ENCODE assay signal across 23 cellular contexts in the genomic region with DNA sequence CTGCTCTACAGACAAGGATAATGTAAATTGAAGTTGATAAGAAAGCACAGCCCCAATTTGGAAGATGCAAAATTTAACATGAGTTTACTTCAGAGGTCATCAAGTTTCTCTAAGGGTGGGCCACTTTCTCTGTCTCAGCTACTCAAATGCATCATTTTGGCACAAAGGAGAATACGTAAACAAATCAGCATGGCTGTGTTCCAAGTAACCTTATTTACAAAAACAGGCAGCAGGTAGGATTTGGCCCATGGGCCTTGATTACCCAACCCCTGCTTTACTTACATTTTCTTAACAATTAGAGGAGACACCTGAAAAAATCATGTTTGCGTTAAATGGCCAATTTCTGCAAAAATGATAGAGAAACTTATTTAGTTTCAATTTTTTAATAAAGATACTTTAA.
A peak's percentile ranks its signal among the peaks of the same experiment; 100 is the strongest.
DNase-seq lines count a peak whose midpoint lies in the region; ATAC-seq and TF ChIP-seq lines count a peak whose summit lies in the region.
"Had no signal": no experiment of that assay in that cellular context is flagged by ENCODE, and none has a peak within 500 bp of the region (broad histone marks: within the 10 kb centered on the region; RNA-seq: fewer than 3 reads in every experiment).

No MANE protein-coding gene starts in this region.

- no peak for DNase-seq in cardiac muscle cell (ENCODE audit: low read depth in 1 of 2, low spot score in 1 of 2)
- no peak for DNase-seq in left ventricle myocardium inferior
- DNase-seq in NCI-H1105 treated with DMSO at 0.1 percent for 48 hours (lab: John Stamatoyannopoulos, UW), result peak; percentile 70
- no peak for DNase-seq in HK-2 (ENCODE audit: unreplicated experiment)
- DNase-seq in thyroid gland, result no peak
- DNase-seq: ACHN; Caco-2; CD4-positive, alpha-beta T cell; DMS 273 treated with DMSO at 0.1 percent for 48 hours; DMS79 treated with DMSO at 0.1 percent for 48 hours; H9; HFFc6; IMR-90; NCI-H1436; NCI-H187 treated with DMSO at 0.1 percent for 48 hours; NCI-H774; Peyer's patch; T-cell had no signal

- H3K36me3 ChIP-seq in cardiac muscle cell, result peaks cover 6% of the 10 kb centered on the region
- peaks cover 39% of the 10 kb centered on the region for H3K36me3 ChIP-seq in left ventricle myocardium inferior
- H3K36me3 ChIP-seq in iPS-20b (ENCODE audit: insufficient read depth, low read depth, low read length), result no peaks in the 10 kb centered on the region
- H3K36me3 ChIP-seq in thyroid gland, result no peaks in the 10 kb centered on the region
- H3K36me3 ChIP-seq: Peyer's patch had no signal

- H3K4me1 ChIP-seq in cardiac muscle cell (ENCODE audit: low read depth) (peaks cover 38% of the 10 kb centered on the region), left ventricle myocardium inferior (peaks cover 16% of the 10 kb centered on the region), iPS-20b (ENCODE audit: insufficient read depth, low read length) (peaks cover 14% of the 10 kb centered on the region), thyroid gland (no peaks in the 10 kb centered on the region)
- H3K4me1 ChIP-seq: BLaER1, Caco-2, Peyer's patch had no signal

- H3K27ac ChIP-seq in cardiac muscle cell, result peak overlapping the region; percentile 78
- no peak overlapping the region for H3K27ac ChIP-seq in left ventricle myocardium inferior (replicated peaks)
- H3K27ac ChIP-seq in iPS-20b (ENCODE audit: low read length), result no peak overlapping the region
- H3K27ac ChIP-seq in thyroid gland, result no peak overlapping the region
- H3K27ac ChIP-seq: BLaER1, KMS-11, Peyer's patch had no signal

- no peak for ATAC-seq in SK-N-SH treated with all-trans-retinoic acid at 6 μM for 48 hours
- ATAC-seq: GM12878, T-cell had no signal

- H3K4me3 ChIP-seq in cardiac muscle cell (no peak overlapping the region), left ventricle myocardium inferior (no peak overlapping the region), iPS-20b (ENCODE audit: low read length) (0 out of 2 replicates have a peak overlapping the region, but pooled peaks have one; percentile 14), thyroid gland (replicated peaks in 1 of 3) (no peak overlapping the region)
- H3K4me3 ChIP-seq: BLaER1, GM12878, Peyer's patch had no signal

- intact Hi-C loops in left ventricle myocardium inferior (cut with micrococcal nuclease) (no loop called here), thyroid gland (cut with DNase I) (no loop called here)

- H3K9ac ChIP-seq in iPS-20b (ENCODE audit: low read depth, low read length), result no peak overlapping the region
- H3K9ac ChIP-seq: BLaER1, KMS-11 had no signal

- WGBS in thyroid gland, 2 donors, result 93 to 94% methylated on average over 2 of the region's 2 CpGs

- no peak for TF ChIP-seq CTCF in cardiac muscle cell (IDR thresholded peaks at IDR 0.05; ENCODE audit: low read depth, low read length)
- TF ChIP-seq CTCF in left ventricle myocardium inferior (IDR thresholded peaks at IDR 0.05; ENCODE audit: borderline replicate concordance), result no peak
- no peak for TF ChIP-seq CTCF in thyroid gland (IDR thresholded peaks at IDR 0.05)

- H3K27me3 ChIP-seq in cardiac muscle cell (no peaks in the 10 kb centered on the region), left ventricle myocardium inferior (ENCODE audit: low read depth) (no peaks in the 10 kb centered on the region), iPS-20b (ENCODE audit: insufficient read depth, low read length) (no peaks in the 10 kb centered on the region), thyroid gland (no peaks in the 10 kb centered on the region)
- H3K27me3 ChIP-seq: BLaER1, Peyer's patch had no signal

- H3K9me3 ChIP-seq in cardiac muscle cell (ENCODE audit: low read depth), result no peaks in the 10 kb centered on the region
- H3K9me3 ChIP-seq in left ventricle myocardium inferior (replicated peaks), result no peaks in the 10 kb centered on the region
- H3K9me3 ChIP-seq in iPS-20b (ENCODE audit: insufficient read depth, low read depth, low read length), result no peaks in the 10 kb centered on the region
- no peaks in the 10 kb centered on the region for H3K9me3 ChIP-seq in thyroid gland
- H3K9me3 ChIP-seq: BLaER1, Caco-2, Peyer's patch had no signal

- no peak for TF ChIP-seq POLR2A in thyroid gland (IDR thresholded peaks at IDR 0.05)

TF ChIP-seq in SK-N-SH treated with all-trans-retinoic acid at 6 μM for 48 hours, 23 proteins besides CTCF, POLR2A, EP300 and RAD21:
- TF ChIP-seq, protein P1, sequence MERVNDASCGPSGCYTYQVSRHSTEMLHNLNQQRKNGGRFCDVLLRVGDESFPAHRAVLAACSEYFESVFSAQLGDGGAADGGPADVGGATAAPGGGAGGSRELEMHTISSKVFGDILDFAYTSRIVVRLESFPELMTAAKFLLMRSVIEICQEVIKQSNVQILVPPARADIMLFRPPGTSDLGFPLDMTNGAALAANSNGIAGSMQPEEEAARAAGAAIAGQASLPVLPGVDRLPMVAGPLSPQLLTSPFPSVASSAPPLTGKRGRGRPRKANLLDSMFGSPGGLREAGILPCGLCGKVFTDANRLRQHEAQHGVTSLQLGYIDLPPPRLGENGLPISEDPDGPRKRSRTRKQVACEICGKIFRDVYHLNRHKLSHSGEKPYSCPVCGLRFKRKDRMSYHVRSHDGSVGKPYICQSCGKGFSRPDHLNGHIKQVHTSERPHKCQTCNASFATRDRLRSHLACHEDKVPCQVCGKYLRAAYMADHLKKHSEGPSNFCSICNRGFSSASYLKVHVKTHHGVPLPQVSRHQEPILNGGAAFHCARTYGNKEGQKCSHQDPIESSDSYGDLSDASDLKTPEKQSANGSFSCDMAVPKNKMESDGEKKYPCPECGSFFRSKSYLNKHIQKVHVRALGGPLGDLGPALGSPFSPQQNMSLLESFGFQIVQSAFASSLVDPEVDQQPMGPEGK (CRISPR knock-in tag; IDR thresholded peaks at IDR 0.05; ENCODE audit: borderline replicate concordance), result no peak
- no peak for TF ChIP-seq ZNF565 (CRISPR knock-in tag; conservative IDR thresholded peaks at IDR 0.05; ENCODE audit: low read depth)
- no peak for TF ChIP-seq ZFP30 (CRISPR knock-in tag; IDR thresholded peaks at IDR 0.05)
- no peak for TF ChIP-seq OSR1 (CRISPR knock-in tag; IDR thresholded peaks at IDR 0.05)
